15 cellular contexts compared by ENCODE assay signal in genomic region chr18:12637901-12638633, GRCh38. TPM values are rescaled to one million over a fixed set of nuclear protein-coding genes. Genes with fewer than 3 reads are reported as not detected.
DNase-seq lines count a peak whose midpoint lies in the region; ATAC-seq and TF ChIP-seq lines count a peak whose summit lies in the region.
"Had no signal": no experiment of that assay in that cellular context is flagged by ENCODE, and none has a peak within 500 bp of the region (broad histone marks: within the 10 kb centered on the region; RNA-seq: fewer than 3 reads in every experiment).

No MANE protein-coding gene starts in this region.

- DNase-seq in EH (ENCODE audit: low read depth) = peak; percentile 79
- peak; percentile 27 for DNase-seq in MG63
- DNase-seq in choroid plexus epithelial cell (ENCODE audit: low read depth) = peak; percentile 37
- peak; percentile 41 for DNase-seq in mesendoderm
- DNase-seq in NCI-H2196 (lab: John Stamatoyannopoulos, UW; ENCODE audit: unreplicated experiment) = no peak
- DNase-seq in NCI-H69 (lab: John Stamatoyannopoulos, UW) = no peak
- DNase-seq in SKM-1 treated with dmso at 0.1 percent for 144 hours (lab: John Stamatoyannopoulos, UW; ENCODE audit: unreplicated experiment) = no peak
- DNase-seq: activated CD4-positive, alpha-beta T cell treated with anti-CD3 and anti-CD28 coated beads, Interleukin-2, amount 50 U/mL, for 4 hours; anterior cingulate cortex; MM.1S; pancreas; spleen; stimulated activated naive CD8-positive, alpha-beta T cell treated with anti-CD3 and anti-CD28 coated beads, Interleukin-15, amount 100 ng/mL, for 72 hours; T-helper 9 cell had no signal

- H3K4me1 ChIP-seq in mesendoderm (ENCODE audit: control insufficient read depth, low read depth, low read length) = no peaks in the 10 kb centered on the region
- H3K4me1 ChIP-seq: pancreas, spleen had no signal

- H3K9ac ChIP-seq in mesendoderm (ENCODE audit: low read length) = no peak overlapping the region

- ATAC-seq in HG02571 (IDR thresholded peaks at IDR 0.05; ENCODE audit: unreplicated experiment) = no peak
- ATAC-seq: pancreas; stimulated activated naive CD8-positive, alpha-beta T cell treated with anti-CD3 and anti-CD28 coated beads, Interleukin-15, amount 100 ng/mL, for 72 hours had no signal

- H4K8ac ChIP-seq in mesendoderm (ENCODE audit: low read depth, low read length) = no peak overlapping the region

- H4K5ac ChIP-seq in mesendoderm (ENCODE audit: low read length) = no peak overlapping the region

- no peak overlapping the region for H3K56ac ChIP-seq in mesendoderm (ENCODE audit: low read length)

- TF ChIP-seq CTCF in choroid plexus epithelial cell (conservative IDR thresholded peaks at IDR 0.05; ENCODE audit: low read depth, low read length) = no peak

- no peaks in the 10 kb centered on the region for H3K79me2 ChIP-seq in mesendoderm (ENCODE audit: control insufficient read depth, insufficient read depth, low read length)

- H3K36me3 ChIP-seq in MG63 (peaks cover 12% of the 10 kb centered on the region), mesendoderm (ENCODE audit: control insufficient read depth, insufficient read depth, low read length) (no peaks in the 10 kb centered on the region)
- H3K36me3 ChIP-seq: pancreas, spleen had no signal

- H2BK5ac ChIP-seq in mesendoderm (ENCODE audit: low read length) = no peak overlapping the region

- no peak overlapping the region for H3K4me2 ChIP-seq in mesendoderm (ENCODE audit: low read length)

- H3K27me3 ChIP-seq in MG63 (no peaks in the 10 kb centered on the region), mesendoderm (ENCODE audit: insufficient read depth, low read length, poor library complexity) (no peaks in the 10 kb centered on the region)
- H3K27me3 ChIP-seq: pancreas, spleen had no signal

- no peaks in the 10 kb centered on the region for H3K79me1 ChIP-seq in mesendoderm (ENCODE audit: low read length)

- H3K4me3 ChIP-seq in MG63 (no peak overlapping the region), choroid plexus epithelial cell (ENCODE audit: low read depth, low read length) (no peak overlapping the region), mesendoderm (ENCODE audit: low read length) (no peak overlapping the region)
- H3K4me3 ChIP-seq: pancreas, spleen had no signal

- H3K9me3 ChIP-seq in MG63 = no peaks in the 10 kb centered on the region
- H3K9me3 ChIP-seq: pancreas, spleen had no signal

- H2AK5ac ChIP-seq in mesendoderm (ENCODE audit: low read length) = no peak overlapping the region

- no peak overlapping the region for H3K27ac ChIP-seq in mesendoderm (ENCODE audit: low read depth, low read length)
- H3K27ac ChIP-seq: pancreas, spleen had no signal

- H2BK120ac ChIP-seq in mesendoderm (ENCODE audit: low read depth, low read length) = no peak overlapping the region

- no peak overlapping the region for H2BK15ac ChIP-seq in mesendoderm (replicated peaks; ENCODE audit: low read depth)

- H3K4ac ChIP-seq in mesendoderm (ENCODE audit: low read depth, low read length) = no peak overlapping the region

- H3K23ac ChIP-seq in mesendoderm (ENCODE audit: low read length) = no peak overlapping the region

- no CpG with 5 or more reads among the region's 4 CpGs for WGBS in mesendoderm (ENCODE audit: extremely low coverage, insufficient coverage, low lambda C conversion rate)

- H3K18ac ChIP-seq in mesendoderm (ENCODE audit: low read length) = no peak overlapping the region

RNA-seq across cellular contexts. Expression of gene SPIRE1, which starts 19.8 kb away (rescaled TPM):
- 19.9 and 23.0 TPM in 2 replicates for total RNA-seq in MG63 (2014; rRNA removed; shearing (Covaris generic); ENCODE audit: low replicate concordance)
- 10.2 TPM for polyA plus RNA-seq in mesendoderm (2013, experiment 1 of 2)
- polyA plus RNA-seq in mesendoderm (2013, experiment 2 of 2) = 9.7 TPM

Comparison
In these comparisons a context has a peak if more than half of its experiments do, and no peak if none do; other contexts are left out.
1. DNase-seq: peak in EH (single experiment), MG63 (single experiment), choroid plexus epithelial cell (single experiment) and mesendoderm (single experiment); none in NCI-H2196 (single experiment), NCI-H69 (single experiment) and SKM-1 treated with dmso at 0.1 percent for 144 hours (single experiment).